8 cellular contexts compared by ENCODE assay signal in the genomic region with DNA sequence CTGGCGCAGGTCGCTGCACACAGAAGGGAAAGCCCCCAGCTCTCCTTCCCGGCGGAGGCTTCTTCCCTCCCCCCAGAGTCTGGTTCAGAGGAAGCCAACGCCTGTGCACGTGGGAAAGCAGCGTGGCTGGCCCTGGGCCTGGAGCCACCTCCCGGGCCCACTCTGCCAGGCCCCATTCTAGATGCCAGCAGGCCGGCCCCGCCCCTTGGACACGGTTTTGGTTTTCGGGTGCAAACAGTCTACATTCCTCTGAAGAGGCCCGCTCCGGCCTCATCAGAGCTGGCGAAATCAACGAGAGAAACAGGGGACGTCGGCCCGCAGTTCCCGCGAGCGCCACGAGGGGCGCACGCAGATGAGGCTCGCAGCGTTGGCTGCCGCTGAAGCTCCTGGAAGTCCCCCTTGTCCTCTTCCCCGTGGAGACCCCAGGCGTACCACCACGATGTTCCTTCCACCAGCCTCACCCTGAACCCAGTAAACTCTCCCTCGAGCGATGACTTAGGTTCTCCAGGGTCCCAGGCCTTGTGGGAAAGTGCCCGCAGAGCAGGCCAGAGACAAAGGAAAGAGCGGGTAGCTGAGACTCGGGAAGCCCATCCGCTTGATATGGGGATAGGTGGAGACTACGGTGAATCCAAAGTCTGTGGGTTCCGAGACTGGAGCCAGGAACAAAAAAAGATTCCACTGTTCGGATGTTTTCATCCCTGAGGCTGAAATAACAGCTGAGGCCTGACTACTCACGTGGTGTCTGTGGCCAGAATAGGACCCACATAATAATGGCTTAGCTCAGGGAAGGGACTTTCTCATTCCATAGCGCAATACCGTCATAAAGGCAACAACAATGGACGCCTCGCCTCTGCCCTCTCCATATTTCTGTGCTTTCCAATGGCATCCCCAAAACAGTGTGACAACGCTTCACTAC.
DNase-seq lines count a peak whose midpoint lies in the region; ATAC-seq and TF ChIP-seq lines count a peak whose summit lies in the region.

No MANE protein-coding gene starts in this region.

- DNase-seq in AG09319 (ENCODE audit: extremely low read depth, low read depth) (peak; percentile 57), kidney glomerular epithelial cell (lab: John Stamatoyannopoulos, UW) (peak; percentile 31), NCI-H1105 (lab: John Stamatoyannopoulos, UW) (no peak)
- peak; percentile 13 to 23 for DNase-seq in central memory CD8-positive, alpha-beta T cell (ENCODE audit: low spot score in 2 of 2)
- peak in 3 of 4 experiments; percentile 31 to 52 (median 44) for DNase-seq in stimulated activated CD4-positive, alpha-beta T cell treated with anti-CD3 and anti-CD28 coated beads, Interleukin-1b, Interleukin-23, amount 100 ng/mL, for 24 hours (ENCODE audit: low read depth in 4 of 4, low spot score in 1 of 4)

- no peak overlapping the region for H3K27ac Mint-ChIP-seq in central memory CD8-positive, alpha-beta T cell (ENCODE audit: low read depth)

- no peak overlapping the region for H3K4me3 Mint-ChIP-seq in central memory CD8-positive, alpha-beta T cell

- peak; percentile 88 for ATAC-seq in GM19397 (IDR thresholded peaks at IDR 0.05; ENCODE audit: unreplicated experiment)
- peak; percentile 81 for ATAC-seq in HG03521 (IDR thresholded peaks at IDR 0.05; ENCODE audit: unreplicated experiment)
- peak; percentile 36 to 39 for ATAC-seq in activated CD4-positive, CD25-positive, alpha-beta regulatory T cell treated with anti-CD3 and anti-CD28 coated beads, Interleukin-2, amount 50 U/mL, for 24 hours
- no peak for ATAC-seq in central memory CD8-positive, alpha-beta T cell (replicated peaks; ENCODE audit: extremely low read depth, poor library complexity, severe bottlenecking)

- TF ChIP-seq CTCF in AG09319 (IDR thresholded peaks at IDR 0.05; ENCODE audit: low read depth, low read length), result peak; percentile 94

- peaks cover 7% of the 10 kb centered on the region for H3K4me1 Mint-ChIP-seq in central memory CD8-positive, alpha-beta T cell

- H3K9me3 Mint-ChIP-seq in central memory CD8-positive, alpha-beta T cell, result no peaks in the 10 kb centered on the region

- peaks cover 1% of the 10 kb centered on the region for H3K36me3 Mint-ChIP-seq in central memory CD8-positive, alpha-beta T cell (ENCODE audit: insufficient read depth)

- H3K27me3 Mint-ChIP-seq in central memory CD8-positive, alpha-beta T cell, result peaks cover 26% of the 10 kb centered on the region
